Comparison of ENCODE assay signal across 8 cellular contexts in the genomic region with DNA sequence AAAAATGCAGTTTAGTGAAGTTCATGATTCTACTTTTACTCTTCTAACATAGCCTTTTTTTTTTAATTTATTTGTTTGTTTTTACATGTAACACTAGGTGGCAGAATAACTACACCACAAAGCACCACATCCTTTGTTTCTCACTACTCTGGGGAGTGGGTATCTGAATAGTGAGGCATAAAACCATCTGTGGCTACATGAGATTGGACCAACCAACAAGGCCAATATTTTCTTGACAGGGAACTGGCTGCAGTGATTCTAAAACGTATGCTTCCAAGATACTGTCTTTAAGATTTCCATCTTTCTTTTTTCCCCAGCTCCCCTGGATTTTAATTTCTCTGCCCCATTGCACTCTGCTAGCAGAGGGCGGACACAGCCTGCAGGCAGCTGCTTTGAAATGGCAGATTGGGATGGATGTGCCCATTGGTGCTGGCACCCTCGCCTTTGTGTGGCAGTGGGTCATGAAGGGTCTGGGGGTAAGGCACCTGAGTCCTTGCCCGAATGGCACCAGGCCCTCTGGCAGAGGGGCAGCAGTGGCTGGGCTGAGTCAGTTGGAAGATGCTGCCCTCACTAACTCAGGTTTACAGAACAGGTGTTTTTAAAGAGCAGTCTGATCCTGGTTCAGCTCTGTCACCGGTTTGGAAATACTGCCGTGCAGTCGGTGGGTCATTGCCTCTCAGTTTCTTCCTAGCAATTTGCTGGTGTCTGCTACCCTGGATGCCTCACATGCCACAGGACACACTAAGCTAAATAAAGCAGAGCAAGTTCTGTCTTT.
DNase-seq lines count a peak whose midpoint lies in the region; ATAC-seq, FAIRE-seq and TF ChIP-seq lines count a peak whose summit lies in the region.

No MANE protein-coding gene starts in this region.

- TSS peak; percentile 58 for BruUV-seq in HCT116 (replicated peaks; lab: Mats Ljungman, UMichigan)

- H3K9me3 ChIP-seq in HCT116 (ENCODE audit: control insufficient read depth in 1 of 2, insufficient read depth in 1 of 2, low read depth in 1 of 2, low read length in 2 of 2) (no peaks in the 10 kb centered on the region), spleen (no peaks in the 10 kb centered on the region)

- 60 to 74% (median 64%) methylated on average over 7 of the region's 7 CpGs for whole genome bisulfite sequencing in spleen, 5 donors

- no peak for FAIRE-seq in D721Med (lab: Jason Lieb, UNC)
- no peak for FAIRE-seq in bronchial epithelial cell (lab: Jason Lieb, UNC)
- peak; percentile 97 for FAIRE-seq in islet of Langerhans (lab: Jason Lieb, UNC)

- CTCF ChIA-PET in HCT116 (lab: Charles Lee): interaction anchor here (1.0 to 4.6 kb wide), 17 partner anchors 115 to 595 kb away, joined by 3 to 48 read pairs (median 5); no protein-coding TSS in a partner anchor

- peak; percentile 61 for TF ChIP-seq CTCF in D721Med (IDR thresholded peaks at IDR 0.05; ENCODE audit: insufficient read depth, missing control alignments)
- TF ChIP-seq CTCF in HCT116 (IDR thresholded peaks at IDR 0.05 in 2 of 3, conservative IDR thresholded peaks at IDR 0.05 in 1 of 3; ENCODE audit: borderline replicate concordance in 1 of 3, insufficient read depth in 1 of 3, low read depth in 2 of 3, low read length in 2 of 3): peak; percentile 42 to 80 (median 71); a peak in 5 of 6 replicates
- peak; percentile 44 for TF ChIP-seq CTCF in bronchial epithelial cell (IDR thresholded peaks at IDR 0.05; ENCODE audit: insufficient read depth, low read length, severe bottlenecking)
- peak; percentile 8 to 84 (median 49) for TF ChIP-seq CTCF in spleen (IDR thresholded peaks at IDR 0.05 in 8 of 11, conservative IDR thresholded peaks at IDR 0.05 in 3 of 11)

- H2AFZ ChIP-seq in HCT116 (ENCODE audit: low read depth, low read length, poor library complexity, severe bottlenecking): no peak overlapping the region

- H3K4me1 ChIP-seq in HCT116 (ENCODE audit: control insufficient read depth in 1 of 2, insufficient read depth in 2 of 2, low read length in 2 of 2): peaks cover 68 to 85% of the 10 kb centered on the region in 2 experiments
- H3K4me1 ChIP-seq in spleen: peaks cover 49 to 95% (median 74%) of the 10 kb centered on the region in 6 donors

- H3K36me3 ChIP-seq in HCT116 (ENCODE audit: control insufficient read depth in 1 of 2, insufficient read depth in 2 of 2, low read length in 2 of 2) (no peaks in the 10 kb centered on the region), bronchial epithelial cell (ENCODE audit: control insufficient read depth, insufficient read depth, low read length) (no peaks in the 10 kb centered on the region), spleen (no peaks in the 10 kb centered on the region)

- H3K9ac ChIP-seq in HCT116 (ENCODE audit: low read length): peak overlapping the region; percentile 22

- DNase-seq in D721Med (ENCODE audit: insufficient read length, low spot score) (peak; percentile 31), HCT116 (ENCODE audit: low read depth, low spot score) (peak; percentile 28), NCI-H524 treated with DMSO at 0.1 percent for 48 hours (lab: John Stamatoyannopoulos, UW) (peak; percentile 39), bronchial epithelial cell (ENCODE audit: low read depth) (peak; percentile 58), spleen (peak; percentile 79), middle frontal gyrus (ENCODE audit: extremely low spot score, low spot score) (no peak)
- DNase-seq in stimulated activated CD4-positive, alpha-beta T cell treated with anti-CD3 and anti-CD28 coated beads, Interleukin-12 subunit alpha, Interleukin-12 subunit beta, amount 100 ng/mL, for 4 hours: no peak

- H3K27ac ChIP-seq in HCT116 (ENCODE audit: low read depth, low read length) (peak overlapping the region; percentile 100), spleen (peak overlapping the region; percentile 14 to 83 (median 59))

- ATAC-seq in HCT116: peak; percentile 32

- peak; percentile 94 for TF ChIP-seq RAD21 in HCT116 (IDR thresholded peaks at IDR 0.05; ENCODE audit: low read depth)

- H3K9me2 ChIP-seq in HCT116 (ENCODE audit: insufficient read depth): no peaks in the 10 kb centered on the region

- H3K4me2 ChIP-seq in HCT116 (ENCODE audit: low read length): peak overlapping the region; percentile 61

- POLR2A ChIA-PET in HCT116 (lab: Charles Lee): interaction anchor here (1.0 to 6.1 kb wide), 6 partner anchors 304 to 570 kb away, joined by 3 to 45 read pairs (median 27); a partner anchor contains a TSS

- no peaks in the 10 kb centered on the region for H3K27me3 ChIP-seq in HCT116 (ENCODE audit: insufficient read depth, low read length)
- no peaks in the 10 kb centered on the region for H3K27me3 ChIP-seq in bronchial epithelial cell (ENCODE audit: control insufficient read depth, insufficient read depth, low read length)
- no peaks in the 10 kb centered on the region for H3K27me3 ChIP-seq in spleen (replicated peaks in 1 of 7)

- no peaks in the 10 kb centered on the region for H3K79me2 ChIP-seq in HCT116 (ENCODE audit: insufficient read depth, low read length)

- intact Hi-C loops in HCT116 (cut with micrococcal nuclease): loop anchor here (1.0 to 5.0 kb wide), 7 partner anchors 106 to 576 kb away; no protein-coding TSS in a partner anchor
- intact Hi-C loops in spleen (cut with DNase I; ENCODE audit: low total_unique reads): no loop called here

- H3K4me3 ChIP-seq in HCT116 (replicated peaks in 1 of 2; ENCODE audit: low read depth in 1 of 2, low read length in 2 of 2) (peak overlapping the region in 1 of 2 experiments; percentile 17; a peak in 1 of 4 replicates), bronchial epithelial cell (ENCODE audit: low read depth, low read length) (no peak overlapping the region), spleen (no peak overlapping the region)

- TF ChIP-seq POLR2A in HCT116 (IDR thresholded peaks at IDR 0.05; ENCODE audit: borderline replicate concordance, extremely low read depth, insufficient read depth, insufficient read length) (no peak), spleen (IDR thresholded peaks at IDR 0.05) (no peak)

- RAD21 ChIA-PET in HCT116 (lab: Charles Lee; ENCODE audit: low non-redundant PET in 1 of 2, low total read pairs in 2 of 2, uncharacterized antibody in 2 of 2, unreplicated experiment in 2 of 2): interaction anchor here (0.7 to 3.4 kb wide), 12 partner anchors 210 to 595 kb away, joined by 3 to 14 read pairs (median 4); no protein-coding TSS in a partner anchor

- H4K20me1 ChIP-seq in HCT116 (ENCODE audit: insufficient read depth): no peaks in the 10 kb centered on the region

TF ChIP-seq in HCT116, 20 proteins besides CTCF, POLR2A, EP300 and RAD21:
- TF ChIP-seq CEBPB (IDR thresholded peaks at IDR 0.05; ENCODE audit: low read depth): no peak
- no peak for TF ChIP-seq ZNF274 (IDR thresholded peaks at IDR 0.05; ENCODE audit: low read depth, low read length)
- no peak for TF ChIP-seq ELF1 (IDR thresholded peaks at IDR 0.05; ENCODE audit: borderline replicate concordance, low read depth)
- TF ChIP-seq CBX3 (IDR thresholded peaks at IDR 0.05; ENCODE audit: low read depth): peak; percentile 9; the same call in 1 of the 2 replicates

Comparison
In these comparisons a context has a peak if more than half of its experiments do, and no peak if none do; other contexts are left out.
1. DNase-seq: peak in D721Med (single experiment), HCT116 (single experiment), NCI-H524 treated with DMSO at 0.1 percent for 48 hours (single experiment), bronchial epithelial cell (single experiment) and spleen (single experiment); none in stimulated activated CD4-positive, alpha-beta T cell treated with anti-CD3 and anti-CD28 coated beads, Interleukin-12 subunit alpha, Interleukin-12 subunit beta, amount 100 ng/mL, for 4 hours (single experiment) and middle frontal gyrus (single experiment).
2. Peak in every context shown above with its lines, with median percentiles within 50 percentile points of each other: CTCF ChIP-seq.